In genomic region chr4:118760493-118760892, GRCh38 we compare ENCODE assay signal across 10 cellular contexts.
DNase-seq lines count a peak whose midpoint lies in the region; ATAC-seq and TF ChIP-seq lines count a peak whose summit lies in the region.
"Had no signal": no experiment of that assay in that cellular context is flagged by ENCODE, and none has a peak within 500 bp of the region (broad histone marks: within the 10 kb centered on the region; RNA-seq: fewer than 3 reads in every experiment).

No MANE protein-coding gene starts in this region.

- H3K36me3 ChIP-seq in brain microvascular endothelial cell (replicated peaks): peaks cover 56% of the 10 kb centered on the region

- peak overlapping the region; percentile 32 for H3K27ac Mint-ChIP-seq in memory B cell

- H3K27ac ChIP-seq in brain microvascular endothelial cell: no peak overlapping the region

- peak overlapping the region; percentile 37 for H3K4me3 Mint-ChIP-seq in memory B cell
- H3K4me3 Mint-ChIP-seq: CD4-positive, CD25-positive, alpha-beta regulatory T cell had no signal

- H3K4me3 ChIP-seq in brain microvascular endothelial cell (ENCODE audit: low read depth, low read length): no peak overlapping the region

- no peak for TF ChIP-seq CTCF in brain microvascular endothelial cell (IDR thresholded peaks at IDR 0.05; ENCODE audit: low read depth, low read length, missing control alignments)
- TF ChIP-seq CTCF in GM20000 (IDR thresholded peaks at IDR 0.05; ENCODE audit: extremely low read depth, missing control alignments): no peak

- in situ Hi-C loops in brain microvascular endothelial cell (cut with HindIII; ENCODE audit: low pct_ligation_motif_present, low sequenced_read_pairs): loop anchor here (25.0 kb wide), 1 partner anchor 202 kb away; no protein-coding TSS in a partner anchor

- DNase-seq in memory B cell (ENCODE audit: low spot score in 2 of 2): peak; percentile 9 to 28
- DNase-seq in NCI-H2107 treated with DMSO at 0.1 percent for 48 hours (lab: John Stamatoyannopoulos, UW; ENCODE audit: unreplicated experiment): no peak
- no peak for DNase-seq in activated effector memory CD4-positive, alpha-beta T cell treated with anti-CD3 and anti-CD28 coated beads, Interleukin-2, amount 50 U/mL, for 16 hours
- no peak for DNase-seq in brain microvascular endothelial cell
- DNase-seq in GM20000 (ENCODE audit: low spot score): no peak
- DNase-seq: CD4-positive, CD25-positive, alpha-beta regulatory T cell; SHP77 had no signal

- no peaks in the 10 kb centered on the region for H3K27me3 Mint-ChIP-seq in memory B cell
- H3K27me3 Mint-ChIP-seq: CD4-positive, CD25-positive, alpha-beta regulatory T cell had no signal

- H3K27me3 ChIP-seq in brain microvascular endothelial cell (replicated peaks): no peaks in the 10 kb centered on the region

- peaks cover 21% of the 10 kb centered on the region for H3K4me1 Mint-ChIP-seq in memory B cell

- H3K9me3 Mint-ChIP-seq in memory B cell: no peaks in the 10 kb centered on the region
- H3K9me3 Mint-ChIP-seq: CD4-positive, CD25-positive, alpha-beta regulatory T cell had no signal

- ATAC-seq in GM18520 (IDR thresholded peaks at IDR 0.05; ENCODE audit: unreplicated experiment): peak; percentile 99
- peak; percentile 97 for ATAC-seq in GM21528 (IDR thresholded peaks at IDR 0.05; ENCODE audit: low FRiP score, unreplicated experiment)
- peak; percentile 94 for ATAC-seq in HG03139 (IDR thresholded peaks at IDR 0.05; ENCODE audit: unreplicated experiment)
- ATAC-seq in memory B cell (ENCODE audit: low read depth): peak; percentile 97

- peaks cover 20% of the 10 kb centered on the region for H3K36me3 Mint-ChIP-seq in memory B cell

Comparison
In these comparisons a context has a peak if more than half of its experiments do, and no peak if none do; other contexts are left out.
1. DNase-seq: peak in memory B cell (2 of 2); none in NCI-H2107 treated with DMSO at 0.1 percent for 48 hours (single experiment), activated effector memory CD4-positive, alpha-beta T cell treated with anti-CD3 and anti-CD28 coated beads, Interleukin-2, amount 50 U/mL, for 16 hours (single experiment), brain microvascular endothelial cell (single experiment) and GM20000 (single experiment).
2. Peak in every context shown above with its lines, with median percentiles within 50 percentile points of each other: ATAC-seq.